8 cellular contexts compared by ENCODE assay signal in the genomic region with DNA sequence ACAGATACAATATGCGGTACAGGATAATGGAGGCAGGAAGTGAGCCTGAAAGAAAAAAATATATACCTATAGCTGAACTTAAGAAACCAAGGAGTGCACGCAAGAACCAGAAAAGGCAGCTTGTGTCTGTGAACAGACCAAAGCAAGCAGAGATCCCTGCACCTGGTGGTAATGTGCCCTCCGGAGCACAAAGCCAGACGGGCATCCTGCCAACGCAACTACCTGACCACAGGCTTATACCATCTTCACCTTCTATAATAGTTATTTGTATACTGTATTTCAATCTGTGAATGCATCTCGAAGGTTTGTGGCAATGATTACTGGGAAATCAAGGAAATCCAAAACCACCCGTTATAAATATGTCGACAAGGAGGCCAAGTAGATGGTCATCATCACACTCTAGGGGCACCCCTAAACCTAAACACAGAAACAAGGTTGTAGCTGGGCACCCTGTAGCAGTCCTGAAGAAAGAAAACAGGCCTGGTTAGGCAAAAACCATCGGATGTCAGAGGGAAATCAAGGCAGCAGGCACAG. TPM values are rescaled to one million over a fixed set of nuclear protein-coding genes. Genes with fewer than 3 reads are reported as not detected.
DNase-seq lines count a peak whose midpoint lies in the region; ATAC-seq and TF ChIP-seq lines count a peak whose summit lies in the region.

No MANE protein-coding gene starts in this region.

- peaks cover 49% of the 10 kb centered on the region for H3K9me3 Mint-ChIP-seq in nephron progenitor cell

- no peak overlapping the region for H3K27ac Mint-ChIP-seq in nephron progenitor cell

- no peaks in the 10 kb centered on the region for H3K9me3 ChIP-seq in esophagus (ENCODE audit: control insufficient read depth in 2 of 2, insufficient read depth in 1 of 2, low read depth in 1 of 2, low read length in 1 of 2)
- peaks cover 0 to 10% (median 0%) of the 10 kb centered on the region in 4 donors for H3K9me3 ChIP-seq in tibial nerve

- no peak for TF ChIP-seq EP300 in tibial nerve (IDR thresholded peaks at IDR 0.05)

- peak overlapping the region; percentile 93 for H3K4me3 Mint-ChIP-seq in nephron progenitor cell

- no peaks in the 10 kb centered on the region for H3K36me3 ChIP-seq in esophagus (ENCODE audit: control insufficient read depth in 2 of 2, insufficient read depth in 2 of 2, low read length in 1 of 2)
- H3K36me3 ChIP-seq in tibial nerve, result no peaks in the 10 kb centered on the region

- no peak for TF ChIP-seq POLR2A in tibial nerve (IDR thresholded peaks at IDR 0.05)

- H3K27ac ChIP-seq in esophagus (ENCODE audit: low read depth in 2 of 2, low read length in 1 of 2) (peak overlapping the region; percentile 91 to 92), tibial nerve (peak overlapping the region; percentile 86 to 95 (median 94))

- DNase-seq in NCI-H2081 (lab: John Stamatoyannopoulos, UW) (peak; percentile 40 to 56), NCI-H2081 treated with DMSO at 0.1 percent for 48 hours (lab: John Stamatoyannopoulos, UW) (no peak), NCI-H345 (lab: John Stamatoyannopoulos, UW) (peak; percentile 63), nephron progenitor cell (no peak), tibial nerve (ENCODE audit: low spot score in 2 of 2) (peak in 1 of 2 donors; percentile 6)
- DNase-seq in activated CD8-positive, alpha-beta memory T cell treated with anti-CD3 and anti-CD28 coated beads, Interleukin-2, amount 50 U/mL, for 4 hours, result peak; percentile 30

- 4 to 6% methylated on average over 9 of the region's 9 CpGs for WGBS in esophagus, 2 donors
- WGBS in tibial nerve, 2 donors, result 8 to 11% methylated on average over 9 of the region's 9 CpGs

- H3K36me3 Mint-ChIP-seq in nephron progenitor cell (ENCODE audit: low read depth), result peaks cover 37% of the 10 kb centered on the region

- peaks cover 18% of the 10 kb centered on the region for H3K4me1 Mint-ChIP-seq in nephron progenitor cell

- H3K4me1 ChIP-seq in esophagus (ENCODE audit: control insufficient read depth in 2 of 2, insufficient read depth in 2 of 2, low read length in 1 of 2), result no peaks in the 10 kb centered on the region
- H3K4me1 ChIP-seq in tibial nerve, result peaks cover 0 to 35% (median 4%) of the 10 kb centered on the region in 4 donors

- H3K27me3 Mint-ChIP-seq in nephron progenitor cell (ENCODE audit: low read depth, poor library complexity), result peaks cover 5% of the 10 kb centered on the region

- no peak for TF ChIP-seq CTCF in nephron progenitor cell (IDR thresholded peaks at IDR 0.05)
- TF ChIP-seq CTCF in tibial nerve (IDR thresholded peaks at IDR 0.05), result no peak

- H3K27me3 ChIP-seq in esophagus (ENCODE audit: control insufficient read depth in 1 of 2, insufficient read depth in 2 of 2, low read length in 2 of 2), result no peaks in the 10 kb centered on the region
- H3K27me3 ChIP-seq in tibial nerve, result no peaks in the 10 kb centered on the region

- peak overlapping the region; percentile 91 to 96 for H3K4me3 ChIP-seq in esophagus (ENCODE audit: low read depth in 1 of 2, low read length in 2 of 2)
- H3K4me3 ChIP-seq in tibial nerve, result peak overlapping the region; percentile 79 to 91 (median 82)

- ATAC-seq in HG02981 (IDR thresholded peaks at IDR 0.05; ENCODE audit: unreplicated experiment), result peak; percentile 13

RNA-seq across cellular contexts. Expression of a gene that starts 0.8 kb away (rescaled TPM):
- polyA plus RNA-seq in esophagus, result 1 to 10 TPM; 2.4 to 2.9 TPM
- 10 to 100 TPM; 23.9 to 38.0 (median 28.7) TPM for total RNA-seq in tibial nerve

Comparison
In these comparisons a context has a peak if more than half of its experiments do, and no peak if none do; other contexts are left out.
1. DNase-seq: peak in NCI-H2081 (2 of 2), NCI-H345 (single experiment) and activated CD8-positive, alpha-beta memory T cell treated with anti-CD3 and anti-CD28 coated beads, Interleukin-2, amount 50 U/mL, for 4 hours (single experiment); none in NCI-H2081 treated with DMSO at 0.1 percent for 48 hours (single experiment) and nephron progenitor cell (single experiment).